21 cellular contexts compared by ENCODE assay signal in genomic region chr17:32720671-32721070, GRCh38.
DNase-seq lines count a peak whose midpoint lies in the region; ATAC-seq, FAIRE-seq and TF ChIP-seq lines count a peak whose summit lies in the region.
"Had no signal": no experiment of that assay in that cellular context is flagged by ENCODE, and none has a peak within 500 bp of the region (broad histone marks: within the 10 kb centered on the region; RNA-seq: fewer than 3 reads in every experiment).

No MANE protein-coding gene starts in this region.

- ATAC-seq in HG02642 (IDR thresholded peaks at IDR 0.05; ENCODE audit: poor library complexity, unreplicated experiment) (no peak), GM19467 (IDR thresholded peaks at IDR 0.05; ENCODE audit: unreplicated experiment) (no peak)
- ATAC-seq: CD8-positive, alpha-beta T cell; K562 had no signal

- H3K4me3 Mint-ChIP-seq in nephron progenitor cell = no peak overlapping the region
- H3K4me3 Mint-ChIP-seq: B cell; CD8-positive, alpha-beta T cell; H9 had no signal

- H3K27me3 ChIP-seq in kidney epithelial cell (ENCODE audit: control insufficient read depth, insufficient read depth, low read length) = no peaks in the 10 kb centered on the region
- H3K27me3 ChIP-seq: BLaER1 treated with 17β-estradiol and CSF1 and Interleukin-3, amounts not matched to agents 10 nM and 100 nM had no signal

- peak overlapping the region; percentile 29 for H3K27ac Mint-ChIP-seq in nephron progenitor cell
- H3K27ac Mint-ChIP-seq: B cell; CD8-positive, alpha-beta T cell; H9 had no signal

- TF ChIP-seq CTCF in kidney epithelial cell (IDR thresholded peaks at IDR 0.05; ENCODE audit: insufficient read depth, low read length, poor library complexity, severe bottlenecking) (no peak), nephron progenitor cell (IDR thresholded peaks at IDR 0.05) (no peak)

- H3K4me3 ChIP-seq in kidney epithelial cell (ENCODE audit: low read depth, low read length) = no peak overlapping the region
- H3K4me3 ChIP-seq: BLaER1 treated with 17β-estradiol and CSF1 and Interleukin-3, amounts not matched to agents 10 nM and 100 nM; K562 had no signal

- H3K4me1 Mint-ChIP-seq in nephron progenitor cell = peaks cover 7% of the 10 kb centered on the region
- H3K4me1 Mint-ChIP-seq: B cell, H9 had no signal

- H3K27ac ChIP-seq in angular gyrus (ENCODE audit: low read depth, low read length) (peak overlapping the region; percentile 35), substantia nigra (ENCODE audit: low read depth, low read length, poor library complexity, severe bottlenecking) (peak overlapping the region; percentile 46)
- H3K27ac ChIP-seq: BLaER1 treated with 17β-estradiol and CSF1 and Interleukin-3, amounts not matched to agents 10 nM and 100 nM had no signal

- DNase-seq in kidney epithelial cell (ENCODE audit: low read depth) (peak; percentile 29), nephron progenitor cell (no peak), substantia nigra (lab: John Stamatoyannopoulos, UW) (no peak), COLO668 (lab: John Stamatoyannopoulos, UW; ENCODE audit: unreplicated experiment) (no peak), GM19239 (ENCODE audit: insufficient read length, low spot score) (no peak)
- DNase-seq: 8988T; CD8-positive, alpha-beta T cell; COR-L47; H9; IMR-90 had no signal

- FAIRE-seq in GM19239 (lab: Jason Lieb, UNC) = no peak
- FAIRE-seq: D721Med, G401.6, GM12891, H1, HTR-8/SVneo, K562 had no signal

- no peaks in the 10 kb centered on the region for H3K27me3 Mint-ChIP-seq in nephron progenitor cell (ENCODE audit: low read depth, poor library complexity)
- H3K27me3 Mint-ChIP-seq: B cell had no signal

- H3K36me3 Mint-ChIP-seq in nephron progenitor cell (ENCODE audit: low read depth) = peaks cover 40% of the 10 kb centered on the region

- H3K36me3 ChIP-seq in kidney epithelial cell (ENCODE audit: control insufficient read depth, insufficient read depth, low read length) = no peaks in the 10 kb centered on the region

- H3K9me3 Mint-ChIP-seq in nephron progenitor cell = peaks cover 28% of the 10 kb centered on the region
